Comparison of ENCODE assay signal across 10 cellular contexts in the genomic region with DNA sequence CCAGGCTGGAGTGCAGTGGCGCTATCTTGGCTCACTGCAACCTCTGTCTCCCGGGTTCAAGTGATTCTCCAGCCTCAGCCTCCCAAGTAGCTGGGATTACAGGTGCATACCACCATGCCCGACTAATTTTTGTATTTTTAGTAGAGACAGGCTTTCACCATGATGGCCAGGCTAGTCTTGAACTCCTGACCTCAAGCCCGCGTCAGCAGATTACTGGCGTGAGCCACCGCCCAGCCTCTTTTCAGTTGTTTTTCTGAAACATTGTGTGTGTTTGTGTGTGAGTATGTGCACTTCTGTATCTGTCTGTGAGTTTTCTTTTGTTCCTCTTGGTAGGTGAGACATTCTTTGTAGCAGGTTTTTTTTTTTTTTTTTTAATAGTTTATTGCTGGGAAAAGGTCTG. TPM values are rescaled to one million over a fixed set of nuclear protein-coding genes. Genes with fewer than 3 reads are reported as not detected.
DNase-seq lines count a peak whose midpoint lies in the region; ATAC-seq and TF ChIP-seq lines count a peak whose summit lies in the region.
"Not testable (repeated sequence)": the region's sequence is repeated elsewhere in the genome, so short reads cannot be mapped to it uniquely, and the experiment has no call there.
"Had no signal": no experiment of that assay in that cellular context is flagged by ENCODE, and none has a peak within 500 bp of the region (broad histone marks: within the 10 kb centered on the region; RNA-seq: fewer than 3 reads in every experiment).

No MANE protein-coding gene starts in this region.

- not testable (repeated sequence) for TF ChIP-seq CTCF in KMS-11 (conservative IDR thresholded peaks at IDR 0.05; ENCODE audit: low read depth, low read length); activated B cell treated with CpG ODN at 0.5 μM for 24 hours (IDR thresholded peaks at IDR 0.05); hepatocyte (IDR thresholded peaks at IDR 0.05; ENCODE audit: poor library complexity); nephron progenitor cell (IDR thresholded peaks at IDR 0.05)

- H3K9me3 ChIP-seq in CD4-positive, CD25-positive, alpha-beta regulatory T cell (ENCODE audit: control insufficient read depth in 2 of 2, low read length in 2 of 2); hepatocyte (ENCODE audit: low read depth): not testable (repeated sequence)

- not testable (repeated sequence) for H2AFZ ChIP-seq in KMS-11 (ENCODE audit: low read depth); hepatocyte

- H3K27me3 Mint-ChIP-seq in CD4-positive, CD25-positive, alpha-beta regulatory T cell; activated B cell treated with CpG ODN at 0.5 μM for 24 hours; activated T-cell treated with anti-CD3 and anti-CD28 coated beads, Interleukin-2, amount 50 U/mL, for 72 hours (ENCODE audit: low read depth); activated naive CD8-positive, alpha-beta T cell treated with anti-CD3 and anti-CD28 coated beads, Interleukin-2, amount 50 U/mL, for 24 hours; nephron progenitor cell (ENCODE audit: low read depth, poor library complexity); stimulated activated naive CD8-positive, alpha-beta T cell treated with anti-CD3 and anti-CD28 coated beads, Interleukin-15, Interleukin-2, amounts not matched to agents 100 ng/mL and 50 ng/mL, for 24 hours: not testable (repeated sequence)

- H3K79me2 ChIP-seq in KMS-11 (ENCODE audit: insufficient read depth, low read depth) (peaks cover 79% of the 10 kb centered on the region), hepatocyte (peaks cover 96% of the 10 kb centered on the region)

- peaks cover 41% of the 10 kb centered on the region for H3K36me3 ChIP-seq in CD4-positive, CD25-positive, alpha-beta regulatory T cell (ENCODE audit: control insufficient read depth, insufficient read depth, low read length)
- not testable (repeated sequence) for H3K36me3 ChIP-seq in KMS-11 (ENCODE audit: insufficient read depth); hepatocyte (replicated peaks; ENCODE audit: insufficient read depth, low read depth)

- DNase-seq in CD4-positive, CD25-positive, alpha-beta regulatory T cell, result peak in 1 of 3 donors; percentile 58
- DNase-seq in activated B cell treated with CpG ODN at 0.5 μM for 24 hours; activated T-cell treated with anti-CD3 and anti-CD28 coated beads, Interleukin-2, amount 50 U/mL, for 72 hours; activated naive CD8-positive, alpha-beta T cell treated with anti-CD3 and anti-CD28 coated beads, Interleukin-2, amount 50 U/mL, for 24 hours; hepatocyte (ENCODE audit: low spot score); nephron progenitor cell: not testable (repeated sequence)

- not testable (repeated sequence) for H4K20me1 ChIP-seq in KMS-11 (ENCODE audit: insufficient read depth); hepatocyte (ENCODE audit: insufficient read depth, poor library complexity, severe bottlenecking)

- H3K4me1 Mint-ChIP-seq in CD4-positive, CD25-positive, alpha-beta regulatory T cell, result peaks cover 47 to 96% (median 72%) of the 10 kb centered on the region in 4 donors
- H3K4me1 Mint-ChIP-seq in activated B cell treated with CpG ODN at 0.5 μM for 24 hours (peaks cover 94% of the 10 kb centered on the region), nephron progenitor cell (peaks cover 53% of the 10 kb centered on the region)
- peaks cover 82% of the 10 kb centered on the region for H3K4me1 Mint-ChIP-seq in activated T-cell treated with anti-CD3 and anti-CD28 coated beads, Interleukin-2, amount 50 U/mL, for 72 hours (ENCODE audit: low read depth)
- peaks cover 81% of the 10 kb centered on the region for H3K4me1 Mint-ChIP-seq in activated naive CD8-positive, alpha-beta T cell treated with anti-CD3 and anti-CD28 coated beads, Interleukin-2, amount 50 U/mL, for 24 hours
- peaks cover 85% of the 10 kb centered on the region for H3K4me1 Mint-ChIP-seq in stimulated activated naive CD8-positive, alpha-beta T cell treated with anti-CD3 and anti-CD28 coated beads, Interleukin-15, Interleukin-2, amounts not matched to agents 100 ng/mL and 50 ng/mL, for 24 hours (ENCODE audit: low read depth)

- H3K9me3 Mint-ChIP-seq in CD4-positive, CD25-positive, alpha-beta regulatory T cell; activated B cell treated with CpG ODN at 0.5 μM for 24 hours; activated T-cell treated with anti-CD3 and anti-CD28 coated beads, Interleukin-2, amount 50 U/mL, for 72 hours; activated naive CD8-positive, alpha-beta T cell treated with anti-CD3 and anti-CD28 coated beads, Interleukin-2, amount 50 U/mL, for 24 hours; nephron progenitor cell; stimulated activated naive CD8-positive, alpha-beta T cell treated with anti-CD3 and anti-CD28 coated beads, Interleukin-15, Interleukin-2, amounts not matched to agents 100 ng/mL and 50 ng/mL, for 24 hours: not testable (repeated sequence)

- peak overlapping the region; percentile 66 to 91 (median 86) for H3K4me3 Mint-ChIP-seq in CD4-positive, CD25-positive, alpha-beta regulatory T cell
- H3K4me3 Mint-ChIP-seq in activated B cell treated with CpG ODN at 0.5 μM for 24 hours, result peak overlapping the region; percentile 24
- peak overlapping the region; percentile 7 to 59 for H3K4me3 Mint-ChIP-seq in activated T-cell treated with anti-CD3 and anti-CD28 coated beads, Interleukin-2, amount 50 U/mL, for 72 hours
- H3K4me3 Mint-ChIP-seq in activated naive CD8-positive, alpha-beta T cell treated with anti-CD3 and anti-CD28 coated beads, Interleukin-2, amount 50 U/mL, for 24 hours; nephron progenitor cell; stimulated activated naive CD8-positive, alpha-beta T cell treated with anti-CD3 and anti-CD28 coated beads, Interleukin-15, Interleukin-2, amounts not matched to agents 100 ng/mL and 50 ng/mL, for 24 hours: not testable (repeated sequence)

- peak overlapping the region; percentile 11; the same call in 1 of the 2 replicates for H3K4me2 ChIP-seq in KMS-11
- not testable (repeated sequence) for H3K4me2 ChIP-seq in hepatocyte

- intact Hi-C loops in activated B cell treated with CpG ODN at 0.5 μM for 24 hours (cut with micrococcal nuclease), result not testable (repeated sequence)

- peak overlapping the region; percentile 90 to 100 (median 90) for H3K27ac Mint-ChIP-seq in CD4-positive, CD25-positive, alpha-beta regulatory T cell
- H3K27ac Mint-ChIP-seq in activated B cell treated with CpG ODN at 0.5 μM for 24 hours (peak overlapping the region; percentile 78), nephron progenitor cell (peak overlapping the region; percentile 92)
- H3K27ac Mint-ChIP-seq in activated T-cell treated with anti-CD3 and anti-CD28 coated beads, Interleukin-2, amount 50 U/mL, for 72 hours, result peak overlapping the region; percentile 18
- peak overlapping the region; percentile 75 for H3K27ac Mint-ChIP-seq in activated naive CD8-positive, alpha-beta T cell treated with anti-CD3 and anti-CD28 coated beads, Interleukin-2, amount 50 U/mL, for 24 hours
- peak overlapping the region; percentile 95 for H3K27ac Mint-ChIP-seq in stimulated activated naive CD8-positive, alpha-beta T cell treated with anti-CD3 and anti-CD28 coated beads, Interleukin-15, Interleukin-2, amounts not matched to agents 100 ng/mL and 50 ng/mL, for 24 hours

- not testable (repeated sequence) for H3K9me2 ChIP-seq in hepatocyte (replicated peaks; ENCODE audit: insufficient read depth)

- H3K4me1 ChIP-seq in CD4-positive, CD25-positive, alpha-beta regulatory T cell (ENCODE audit: control insufficient read depth, insufficient read depth, low read length, poor library complexity, severe bottlenecking), result peaks cover 88% of the 10 kb centered on the region
- H3K4me1 ChIP-seq in KMS-11 (ENCODE audit: low read depth, poor library complexity, severe bottlenecking), result peaks cover 62% of the 10 kb centered on the region
- H3K4me1 ChIP-seq in hepatocyte (ENCODE audit: insufficient read depth), result peaks cover 34% of the 10 kb centered on the region

- not testable (repeated sequence) for ATAC-seq in CD4-positive, CD25-positive, alpha-beta regulatory T cell (ENCODE audit: low read depth in 2 of 2); activated B cell treated with CpG ODN at 0.5 μM for 24 hours (ENCODE audit: low read depth); activated T-cell treated with anti-CD3 and anti-CD28 coated beads, Interleukin-2, amount 50 U/mL, for 72 hours (replicated peaks in 1 of 2); activated naive CD8-positive, alpha-beta T cell treated with anti-CD3 and anti-CD28 coated beads, Interleukin-2, amount 50 U/mL, for 24 hours

- H3K9ac ChIP-seq in KMS-11, result not testable (repeated sequence)

- WGBS in hepatocyte (ENCODE audit: low lambda C conversion rate, missing lambda C conversion rate), result 85% methylated on average over 7 of the region's 7 CpGs

- POLR2A ChIA-PET in activated B cell treated with CpG ODN at 0.5 μM for 24 hours (lab: Charles Lee), result interaction anchor here (0.7 to 5.4 kb wide), 5 partner anchors 9 to 48 kb away, joined by 8 to 59 read pairs (median 8); a partner anchor contains a TSS

- not testable (repeated sequence) for H3K27me3 ChIP-seq in CD4-positive, CD25-positive, alpha-beta regulatory T cell (ENCODE audit: control insufficient read depth, insufficient read depth, low read length); KMS-11 (ENCODE audit: insufficient read depth, low read depth); hepatocyte

- H3K27ac ChIP-seq in CD4-positive, CD25-positive, alpha-beta regulatory T cell (ENCODE audit: insufficient read depth, low read length, poor library complexity, severe bottlenecking), result peak overlapping the region; percentile 86
- H3K27ac ChIP-seq in KMS-11, result not testable (repeated sequence)
- H3K27ac ChIP-seq in hepatocyte, result peak overlapping the region; percentile 46

- H3K36me3 Mint-ChIP-seq in CD4-positive, CD25-positive, alpha-beta regulatory T cell, result peaks cover 56% of the 10 kb centered on the region
- peaks cover 32% of the 10 kb centered on the region for H3K36me3 Mint-ChIP-seq in activated B cell treated with CpG ODN at 0.5 μM for 24 hours (ENCODE audit: low read depth)
- not testable (repeated sequence) for H3K36me3 Mint-ChIP-seq in activated T-cell treated with anti-CD3 and anti-CD28 coated beads, Interleukin-2, amount 50 U/mL, for 72 hours (ENCODE audit: insufficient read depth in 2 of 2)
- peaks cover 33% of the 10 kb centered on the region for H3K36me3 Mint-ChIP-seq in activated naive CD8-positive, alpha-beta T cell treated with anti-CD3 and anti-CD28 coated beads, Interleukin-2, amount 50 U/mL, for 24 hours (ENCODE audit: low read depth)
- peaks cover 36% of the 10 kb centered on the region for H3K36me3 Mint-ChIP-seq in nephron progenitor cell (ENCODE audit: low read depth)
- H3K36me3 Mint-ChIP-seq in stimulated activated naive CD8-positive, alpha-beta T cell treated with anti-CD3 and anti-CD28 coated beads, Interleukin-15, Interleukin-2, amounts not matched to agents 100 ng/mL and 50 ng/mL, for 24 hours (ENCODE audit: low read depth), result peaks cover 53% of the 10 kb centered on the region

- CTCF ChIA-PET in activated B cell treated with CpG ODN at 0.5 μM for 24 hours (lab: Charles Lee), result interaction anchor here (1.0 to 1.4 kb wide), 6 partner anchors 9 to 54 kb away, joined by 3 to 5 read pairs (median 4); no protein-coding TSS in a partner anchor

- peak overlapping the region; percentile 76 for H3K4me3 ChIP-seq in CD4-positive, CD25-positive, alpha-beta regulatory T cell (ENCODE audit: low read depth, low read length)
- not testable (repeated sequence) for H3K4me3 ChIP-seq in KMS-11 (IDR thresholded peaks at IDR 0.05; ENCODE audit: insufficient read depth, low read depth, low read length); hepatocyte

RNA-seq across cellular contexts. Expression of a gene that starts 8.9 kb away (rescaled TPM):
- total RNA-seq in CD4-positive, CD25-positive, alpha-beta regulatory T cell, result 306 TPM
- 10 to 100 TPM; 43.8 to 57.8 (median 47.1) TPM for polyA plus RNA-seq in CD4-positive, CD25-positive, alpha-beta regulatory T cell
- total RNA-seq in activated B cell treated with CpG ODN at 0.5 μM for 24 hours, result 118 and 121 TPM in 2 replicates
- total RNA-seq in activated T-cell treated with anti-CD3 and anti-CD28 coated beads, Interleukin-2, amount 50 U/mL, for 72 hours, result 100 to 1,000 TPM; 104 to 114 TPM
- 23.5 and 28.2 TPM in 2 replicates for total RNA-seq in hepatocyte
- polyA plus RNA-seq in hepatocyte, result 70.1 and 71.5 TPM in 2 replicates

RNA-seq across cellular contexts. Expression of a gene that starts 26.8 kb away (rescaled TPM):
- 172 TPM for total RNA-seq in CD4-positive, CD25-positive, alpha-beta regulatory T cell
- polyA plus RNA-seq in CD4-positive, CD25-positive, alpha-beta regulatory T cell, result 10 to 100 TPM; 67.6 to 79.7 (median 75.2) TPM
- total RNA-seq in activated B cell treated with CpG ODN at 0.5 μM for 24 hours (198 and 219 TPM in 2 replicates), hepatocyte (109 and 120 TPM in 2 replicates)
- total RNA-seq in activated T-cell treated with anti-CD3 and anti-CD28 coated beads, Interleukin-2, amount 50 U/mL, for 72 hours, result 100 to 1,000 TPM; 222 to 223 TPM
- polyA plus RNA-seq in hepatocyte, result 155 and 170 TPM in 2 replicates

RNA-seq across cellular contexts. Expression of a gene that starts 30.0 kb away (rescaled TPM):
- total RNA-seq in CD4-positive, CD25-positive, alpha-beta regulatory T cell, result not detected
- polyA plus RNA-seq in CD4-positive, CD25-positive, alpha-beta regulatory T cell, result not detected
- total RNA-seq in activated B cell treated with CpG ODN at 0.5 μM for 24 hours (not detected in 2 replicates), hepatocyte (0.68 and 0.80 TPM in 2 replicates)
- total RNA-seq in activated T-cell treated with anti-CD3 and anti-CD28 coated beads, Interleukin-2, amount 50 U/mL, for 72 hours, result under 1 TPM; 0.36 to 0.42 TPM
- 1.1 and 2.6 TPM in 2 replicates for polyA plus RNA-seq in hepatocyte
- total RNA-seq: H4, OCI-LY7 had no signal

RNA-seq across cellular contexts. Expression of a gene that starts 52.7 kb away (rescaled TPM):
- total RNA-seq in CD4-positive, CD25-positive, alpha-beta regulatory T cell, result not detected
- polyA plus RNA-seq in CD4-positive, CD25-positive, alpha-beta regulatory T cell, result not detected
- total RNA-seq in activated B cell treated with CpG ODN at 0.5 μM for 24 hours (not detected in 2 replicates), hepatocyte (not detected in 2 replicates)
- total RNA-seq in activated T-cell treated with anti-CD3 and anti-CD28 coated beads, Interleukin-2, amount 50 U/mL, for 72 hours, result under 1 TPM in 1 of 2 donors, not detected in 1; 0.49 TPM
- not detected in 2 replicates for polyA plus RNA-seq in hepatocyte
- total RNA-seq: OCI-LY7 had no signal

Comparison
In these comparisons a context has a peak if more than half of its experiments do, and no peak if none do; other contexts are left out.
1. H3K27ac Mint-ChIP-seq: peak in every context shown above with its lines; median percentile 95 in stimulated activated naive CD8-positive, alpha-beta T cell treated with anti-CD3 and anti-CD28 coated beads, Interleukin-15, Interleukin-2, amounts not matched to agents 100 ng/mL and 50 ng/mL, for 24 hours; 92 in nephron progenitor cell; 90 in CD4-positive, CD25-positive, alpha-beta regulatory T cell; 78 in activated B cell treated with CpG ODN at 0.5 μM for 24 hours; 75 in activated naive CD8-positive, alpha-beta T cell treated with anti-CD3 and anti-CD28 coated beads, Interleukin-2, amount 50 U/mL, for 24 hours; 18 in activated T-cell treated with anti-CD3 and anti-CD28 coated beads, Interleukin-2, amount 50 U/mL, for 72 hours.